Comparison of ENCODE assay signal across 20 cellular contexts in genomic region chr16:18853694-18854093, GRCh38. TPM values are rescaled to one million over a fixed set of nuclear protein-coding genes. Genes with fewer than 3 reads are reported as not detected.
A peak's percentile ranks its signal among the peaks of the same experiment; 100 is the strongest.
DNase-seq lines count a peak whose midpoint lies in the region; ATAC-seq and TF ChIP-seq lines count a peak whose summit lies in the region.
"Had no signal": no experiment of that assay in that cellular context is flagged by ENCODE, and none has a peak within 500 bp of the region (broad histone marks: within the 10 kb centered on the region; RNA-seq: fewer than 3 reads in every experiment).

No MANE protein-coding gene starts in this region.

- no peak overlapping the region for H3K4me2 ChIP-seq in GM23338
- H3K4me2 ChIP-seq: A549 had no signal

- no peak overlapping the region for H2AFZ ChIP-seq in GM23338

- peaks cover 61% of the 10 kb centered on the region for H3K36me3 ChIP-seq in GM23338 (ENCODE audit: insufficient read depth)

- no peak overlapping the region for H3K4me3 Mint-ChIP-seq in activated CD8-positive, alpha-beta memory T cell treated with anti-CD3 and anti-CD28 coated beads, Interleukin-2, amount 10 ng/mL, durations not matched to agents 7 days and 5 days
- no peak overlapping the region for H3K4me3 Mint-ChIP-seq in activated T-helper 17 cell treated with anti-CD3 and anti-CD28 coated beads, Interleukin-2, amount 50 U/mL, for 72 hours
- no peak overlapping the region for H3K4me3 Mint-ChIP-seq in GM23338
- H3K4me3 Mint-ChIP-seq: B cell; CD4-positive, CD25-positive, alpha-beta regulatory T cell had no signal

- H3K4me1 ChIP-seq in GM23338 (ENCODE audit: insufficient read depth): no peaks in the 10 kb centered on the region
- H3K4me1 ChIP-seq: A549 had no signal

- peak overlapping the region; percentile 33 for H3K27ac Mint-ChIP-seq in activated CD8-positive, alpha-beta memory T cell treated with anti-CD3 and anti-CD28 coated beads, Interleukin-2, amount 10 ng/mL, durations not matched to agents 7 days and 5 days
- H3K27ac Mint-ChIP-seq in activated T-helper 17 cell treated with anti-CD3 and anti-CD28 coated beads, Interleukin-2, amount 50 U/mL, for 72 hours: no peak overlapping the region
- no peak overlapping the region for H3K27ac Mint-ChIP-seq in GM23338
- H3K27ac Mint-ChIP-seq: B cell had no signal

- H4K20me1 ChIP-seq in GM23338 (replicated peaks; ENCODE audit: insufficient read depth): peaks cover 8% of the 10 kb centered on the region; the same call in 1 of the 2 replicates

- H3K4me3 ChIP-seq in AG10803 (ENCODE audit: low read length): no peak overlapping the region
- no peak overlapping the region for H3K4me3 ChIP-seq in GM23338
- H3K4me3 ChIP-seq: A549 had no signal

- ATAC-seq in activated CD8-positive, alpha-beta memory T cell treated with anti-CD3 and anti-CD28 coated beads, Interleukin-2, amount 10 ng/mL, durations not matched to agents 7 days and 5 days: peak; percentile 33
- ATAC-seq in activated T-helper 17 cell treated with anti-CD3 and anti-CD28 coated beads, Interleukin-2, amount 50 U/mL, for 72 hours (replicated peaks): peak; percentile 48
- ATAC-seq in GM23338 (no peak), HG02623 (IDR thresholded peaks at IDR 0.05; ENCODE audit: unreplicated experiment) (no peak)
- ATAC-seq: A549 had no signal

- CTCF ChIA-PET in activated CD8-positive, alpha-beta memory T cell treated with anti-CD3 and anti-CD28 coated beads, Interleukin-2, amount 10 ng/mL, durations not matched to agents 7 days and 5 days (lab: Charles Lee): no interaction called here

- no peaks in the 10 kb centered on the region for H3K27me3 ChIP-seq in GM23338 (ENCODE audit: insufficient read depth)

- H3K79me2 ChIP-seq in GM23338 (replicated peaks; ENCODE audit: insufficient read depth): peaks cover 4% of the 10 kb centered on the region; the same call in 1 of the 2 replicates

- no peak for DNase-seq in activated CD8-positive, alpha-beta memory T cell treated with anti-CD3 and anti-CD28 coated beads, Interleukin-2, amount 10 ng/mL, durations not matched to agents 7 days and 5 days
- DNase-seq in activated CD8-positive, alpha-beta memory T cell treated with anti-CD3 and anti-CD28 coated beads for 24 hours: no peak
- DNase-seq in AG10803 (ENCODE audit: low read depth) (peak; percentile 32), iris pigment epithelial cell (ENCODE audit: low read depth) (peak; percentile 35), GM23338 (ENCODE audit: low spot score) (no peak), epidermal melanocyte (ENCODE audit: insufficient read length, low spot score) (no peak)
- DNase-seq: CD4-positive, CD25-positive, alpha-beta regulatory T cell; DMS53; MV-4-11; NCI-H1417; NCI-H1930; NCI-H2171; NCI-H748 treated with DMSO at 0.1 percent for 48 hours; OCI-M1; SHP77 treated with DMSO at 0.1 percent for 48 hours had no signal

- H3K27me3 Mint-ChIP-seq in activated CD8-positive, alpha-beta memory T cell treated with anti-CD3 and anti-CD28 coated beads, Interleukin-2, amount 10 ng/mL, durations not matched to agents 7 days and 5 days: no peaks in the 10 kb centered on the region
- H3K27me3 Mint-ChIP-seq in activated T-helper 17 cell treated with anti-CD3 and anti-CD28 coated beads, Interleukin-2, amount 50 U/mL, for 72 hours: no peaks in the 10 kb centered on the region
- peaks cover 2% of the 10 kb centered on the region for H3K27me3 Mint-ChIP-seq in GM23338 (ENCODE audit: insufficient read depth, low read depth, poor library complexity)
- H3K27me3 Mint-ChIP-seq: B cell; CD4-positive, CD25-positive, alpha-beta regulatory T cell had no signal

- H3F3A ChIP-seq in GM23338 (replicated peaks; ENCODE audit: low read depth): no peaks in the 10 kb centered on the region

- peaks cover 59% of the 10 kb centered on the region for H3K36me3 Mint-ChIP-seq in activated CD8-positive, alpha-beta memory T cell treated with anti-CD3 and anti-CD28 coated beads, Interleukin-2, amount 10 ng/mL, durations not matched to agents 7 days and 5 days
- H3K36me3 Mint-ChIP-seq in activated T-helper 17 cell treated with anti-CD3 and anti-CD28 coated beads, Interleukin-2, amount 50 U/mL, for 72 hours (ENCODE audit: low read depth): peaks cover 100% of the 10 kb centered on the region
- peaks cover 80% of the 10 kb centered on the region for H3K36me3 Mint-ChIP-seq in GM23338 (ENCODE audit: low read depth)

- no peaks in the 10 kb centered on the region for H3K9me3 Mint-ChIP-seq in activated CD8-positive, alpha-beta memory T cell treated with anti-CD3 and anti-CD28 coated beads, Interleukin-2, amount 10 ng/mL, durations not matched to agents 7 days and 5 days (ENCODE audit: low read depth)
- H3K9me3 Mint-ChIP-seq in activated T-helper 17 cell treated with anti-CD3 and anti-CD28 coated beads, Interleukin-2, amount 50 U/mL, for 72 hours: no peaks in the 10 kb centered on the region
- H3K9me3 Mint-ChIP-seq in GM23338: no peaks in the 10 kb centered on the region
- H3K9me3 Mint-ChIP-seq: CD4-positive, CD25-positive, alpha-beta regulatory T cell had no signal

- TF ChIP-seq CTCF in AG10803 (conservative IDR thresholded peaks at IDR 0.05; ENCODE audit: low read length) (no peak), GM23338 (conservative IDR thresholded peaks at IDR 0.05; ENCODE audit: low read depth in 2 of 2) (no peak)

- no peaks in the 10 kb centered on the region for H3K9me2 ChIP-seq in GM23338 (ENCODE audit: insufficient read depth)

- H3K27ac ChIP-seq in GM23338 (ENCODE audit: low read depth): no peak overlapping the region
- H3K27ac ChIP-seq: A549, HL-60 had no signal

- peaks cover 2% of the 10 kb centered on the region for H3K4me1 Mint-ChIP-seq in activated CD8-positive, alpha-beta memory T cell treated with anti-CD3 and anti-CD28 coated beads, Interleukin-2, amount 10 ng/mL, durations not matched to agents 7 days and 5 days
- peaks cover 11% of the 10 kb centered on the region for H3K4me1 Mint-ChIP-seq in activated T-helper 17 cell treated with anti-CD3 and anti-CD28 coated beads, Interleukin-2, amount 50 U/mL, for 72 hours
- no peaks in the 10 kb centered on the region for H3K4me1 Mint-ChIP-seq in GM23338
- H3K4me1 Mint-ChIP-seq: B cell had no signal

TF ChIP-seq in GM23338, 12 proteins besides CTCF, POLR2A, EP300 and RAD21 (continues in another document):
- TF ChIP-seq ETS1 (IDR thresholded peaks at IDR 0.05): no peak
- TF ChIP-seq STAT1 (IDR thresholded peaks at IDR 0.05; ENCODE audit: unreplicated experiment): no peak
- TF ChIP-seq POLR2AphosphoS5 (IDR thresholded peaks at IDR 0.05; ENCODE audit: low read depth): no peak

RNA-seq across cellular contexts. Expression of gene ARL6IP1, which starts 52.3 kb away (rescaled TPM):
- 100 to 1,000 TPM; 194 to 207 TPM for total RNA-seq in activated CD8-positive, alpha-beta memory T cell treated with anti-CD3 and anti-CD28 coated beads, Interleukin-2, amount 10 ng/mL, durations not matched to agents 7 days and 5 days
- total RNA-seq in activated T-helper 17 cell treated with anti-CD3 and anti-CD28 coated beads, Interleukin-2, amount 50 U/mL, for 72 hours: 100 to 1,000 TPM; 120 to 133 TPM
- 250 and 270 TPM in 2 replicates for total RNA-seq in GM23338 (2014; rRNA removed; shearing (Covaris generic))
- 160 and 192 TPM in 2 replicates for polyA plus RNA-seq in GM23338 (2016; fragmentation: Nextera tagmentation; extraction: Ambion mirVana)

Comparison
In these comparisons a context has a peak if more than half of its experiments do, and no peak if none do; other contexts are left out.
1. ATAC-seq: peak in activated CD8-positive, alpha-beta memory T cell treated with anti-CD3 and anti-CD28 coated beads, Interleukin-2, amount 10 ng/mL, durations not matched to agents 7 days and 5 days (single experiment) and activated T-helper 17 cell treated with anti-CD3 and anti-CD28 coated beads, Interleukin-2, amount 50 U/mL, for 72 hours (single experiment); none in GM23338 (single experiment) and HG02623 (single experiment).
2. DNase-seq: peak in AG10803 (single experiment) and iris pigment epithelial cell (single experiment); none in activated CD8-positive, alpha-beta memory T cell treated with anti-CD3 and anti-CD28 coated beads, Interleukin-2, amount 10 ng/mL, durations not matched to agents 7 days and 5 days (single experiment), activated CD8-positive, alpha-beta memory T cell treated with anti-CD3 and anti-CD28 coated beads for 24 hours (single experiment), GM23338 (single experiment) and epidermal melanocyte (single experiment).